Comparison of ENCODE assay signal across 8 cellular contexts in genomic region chr11:65422104-65422632, GRCh38. TPM values are rescaled to one million over a fixed set of nuclear protein-coding genes. Genes with fewer than 3 reads are reported as not detected.
DNase-seq lines count a peak whose midpoint lies in the region; ATAC-seq and TF ChIP-seq lines count a peak whose summit lies in the region.

No MANE protein-coding gene starts in this region.

- H3K36me3 ChIP-seq in BE2C = peaks cover 37% of the 10 kb centered on the region

- intact Hi-C loops in right cardiac atrium (cut with DNase I) = loop anchor here in 2 of 4 donors (2.0 to 5.0 kb wide), 2 partner anchors 75 to 77 kb away; partner anchors contain the start of gene MALAT1 (in 2 of the 2)

- DNase-seq in BE2C = peak; percentile 93
- peak; percentile 90 for DNase-seq in NAMALWA (ENCODE audit: low spot score)
- DNase-seq in T-helper 22 cell (ENCODE audit: low read depth) = peak; percentile 79
- peak; percentile 42 to 98 (median 93) for DNase-seq in anterior cingulate cortex (lab: John Stamatoyannopoulos, UW)
- DNase-seq in right cardiac atrium = peak; percentile 99 to 100 (median 99)
- DNase-seq in pulmonary artery endothelial cell (ENCODE audit: low read depth, low spot score) = peak; percentile 92
- DNase-seq in ureter (ENCODE audit: low spot score) = peak; percentile 99

- TF ChIP-seq CTCF in BE2C (IDR thresholded peaks at IDR 0.05; ENCODE audit: low read depth, low read length) = no peak

- H3K4me3 ChIP-seq in BE2C (ENCODE audit: low read depth, low read length) = peak overlapping the region; percentile 88
- peak overlapping the region; percentile 83 for H3K4me3 ChIP-seq in right cardiac atrium (ENCODE audit: low read length)

- H3K4me1 ChIP-seq in BE2C (peaks cover 19% of the 10 kb centered on the region), right cardiac atrium (ENCODE audit: control insufficient read depth, insufficient read depth, low read length) (peaks cover 12% of the 10 kb centered on the region)

- peaks cover 3% of the 10 kb centered on the region for H3K27me3 ChIP-seq in BE2C
- H3K27me3 ChIP-seq in right cardiac atrium (ENCODE audit: control insufficient read depth, insufficient read depth) = no peaks in the 10 kb centered on the region

- ATAC-seq in GM21381 (IDR thresholded peaks at IDR 0.05; ENCODE audit: unreplicated experiment) = peak; percentile 28
- peak; percentile 54 to 59 for ATAC-seq in right cardiac atrium

- under 1% methylated on average over 54 of the region's 54 CpGs for WGBS in right cardiac atrium

- H3K9me3 ChIP-seq in BE2C (no peaks in the 10 kb centered on the region), right cardiac atrium (ENCODE audit: control insufficient read depth, low read length) (no peaks in the 10 kb centered on the region)

- H3K27ac ChIP-seq in right cardiac atrium (ENCODE audit: low read length) = peak overlapping the region; percentile 98

RNA-seq across cellular contexts. Expression of gene NEAT1, which starts 0.4 kb away (rescaled TPM):
- 301 TPM for polyA plus RNA-seq in BE2C (2012; ENCODE audit: insufficient read depth, insufficient read length, low read depth)
- total RNA-seq in right cardiac atrium (100 to 1,000 TPM; 346 to 441 (median 427) TPM), pulmonary artery endothelial cell (64.8 and 99.3 TPM in 2 replicates), ureter (1,155 TPM)
- 441 TPM for polyA plus RNA-seq in right cardiac atrium

RNA-seq across cellular contexts. Expression of gene FRMD8, which starts 35.7 kb away (rescaled TPM):
- 12.5 TPM for polyA plus RNA-seq in BE2C (2012; ENCODE audit: insufficient read depth, insufficient read length, low read depth)
- total RNA-seq in right cardiac atrium (10 to 100 TPM; 12.2 to 16.1 (median 12.9) TPM), pulmonary artery endothelial cell (78.5 and 80.6 TPM in 2 replicates), ureter (31.2 TPM)
- 9.3 TPM for polyA plus RNA-seq in right cardiac atrium

RNA-seq across cellular contexts. Expression of gene SLC25A45, which starts 39.7 kb away (rescaled TPM):
- polyA plus RNA-seq in BE2C (2012; ENCODE audit: insufficient read depth, insufficient read length, low read depth) = 2.7 TPM
- total RNA-seq in right cardiac atrium (1 to 10 TPM; 6.1 to 7.7 (median 7.4) TPM), pulmonary artery endothelial cell (1.3 and 1.4 TPM in 2 replicates), ureter (9.4 TPM)
- 5.5 TPM for polyA plus RNA-seq in right cardiac atrium

Comparison
In these comparisons a context has a peak if more than half of its experiments do, and no peak if none do; other contexts are left out.
1. Peak in every context shown above with its lines: DNase-seq, ATAC-seq, H3K4me3 ChIP-seq and H3K27ac ChIP-seq.